ENCODE assay signal across 32 cellular contexts in genomic region chr16:23248261-23249194, GRCh38. TPM values are rescaled to one million over a fixed set of nuclear protein-coding genes. Genes with fewer than 3 reads are reported as not detected.
DNase-seq lines count a peak whose midpoint lies in the region; ATAC-seq, FAIRE-seq and TF ChIP-seq lines count a peak whose summit lies in the region.
"Had no signal": no experiment of that assay in that cellular context is flagged by ENCODE, and none has a peak within 500 bp of the region (broad histone marks: within the 10 kb centered on the region; RNA-seq: fewer than 3 reads in every experiment).

No MANE protein-coding gene starts in this region.

- H3K4me1 Mint-ChIP-seq in astrocyte (ENCODE audit: low read depth, unreplicated experiment): no peaks in the 10 kb centered on the region
- no peaks in the 10 kb centered on the region for H3K4me1 Mint-ChIP-seq in type B pancreatic cell (ENCODE audit: unreplicated experiment)
- H3K4me1 Mint-ChIP-seq: CD4-positive, CD25-positive, alpha-beta regulatory T cell; neural progenitor cell had no signal

- no peaks in the 10 kb centered on the region for H3K27me3 ChIP-seq in astrocyte (ENCODE audit: insufficient read depth, low read length)
- H3K27me3 ChIP-seq: neural progenitor cell, sigmoid colon, vagina had no signal

- DNase-seq in GM03348 (ENCODE audit: low spot score): peak; percentile 14
- DNase-seq in astrocyte (ENCODE audit: low read depth): peak; percentile 31
- DNase-seq in foreskin melanocyte: peak; percentile 58
- DNase-seq in stromal cell of bone marrow (ENCODE audit: low read depth): peak; percentile 72
- DNase-seq in left lobe of liver (ENCODE audit: low spot score): no peak
- no peak for DNase-seq in H54 (ENCODE audit: insufficient read length, low spot score)
- DNase-seq in RCC 7860 (ENCODE audit: low spot score): no peak
- no peak for DNase-seq in type B pancreatic cell (ENCODE audit: extremely low spot score, unreplicated experiment)
- DNase-seq: activated CD4-positive, alpha-beta T cell treated with anti-CD3 and anti-CD28 coated beads for 1 hour; activated CD8-positive, alpha-beta T cell treated with anti-CD3 and anti-CD28 coated beads, Interleukin-2, amount 10 ng/mL, durations not matched to agents 7 days and 5 days; anterior cingulate cortex; CD4-positive, CD25-positive, alpha-beta regulatory T cell; cerebellar nuclear complex; dorsolateral prefrontal cortex; KBM-7; kidney; NCI-H1417 treated with DMSO at 0.1 percent for 48 hours; NCI-H2081; NCI-H345; sigmoid colon; SK-N-SH; stimulated activated CD4-positive, alpha-beta T cell treated with anti-CD3 and anti-CD28 coated beads, Interleukin-15, amount 100 ng/mL, for 24 hours; stimulated activated naive CD4-positive, alpha-beta T cell; T-helper 2 cell had no signal

- no peaks in the 10 kb centered on the region for H3K36me3 ChIP-seq in astrocyte (ENCODE audit: insufficient read depth, low read length)
- H3K36me3 ChIP-seq: neural progenitor cell, sigmoid colon, vagina had no signal

- no peak overlapping the region for H3K27ac ChIP-seq in astrocyte (ENCODE audit: low read depth, low read length)
- H3K27ac ChIP-seq: dorsolateral prefrontal cortex, neural progenitor cell, RWPE1, sigmoid colon, vagina had no signal

- H3K27ac Mint-ChIP-seq in astrocyte (ENCODE audit: unreplicated experiment): no peak overlapping the region
- H3K27ac Mint-ChIP-seq in type B pancreatic cell: no peak overlapping the region
- H3K27ac Mint-ChIP-seq: activated CD8-positive, alpha-beta T cell treated with anti-CD3 and anti-CD28 coated beads, Interleukin-2, amount 10 ng/mL, durations not matched to agents 7 days and 5 days; activated naive CD4-positive, alpha-beta T cell treated with anti-CD3 and anti-CD28 coated beads, Interleukin-2, amount 50 U/mL, for 72 hours; CD4-positive, CD25-positive, alpha-beta regulatory T cell; neural progenitor cell had no signal

- no peaks in the 10 kb centered on the region for H3K79me2 ChIP-seq in astrocyte (ENCODE audit: insufficient read depth, low read length)

- H3K27me3 Mint-ChIP-seq in astrocyte (ENCODE audit: low read depth, unreplicated experiment) (no peaks in the 10 kb centered on the region), type B pancreatic cell (peaks cover 6% of the 10 kb centered on the region)

- H3K36me3 Mint-ChIP-seq in astrocyte (ENCODE audit: low read depth, unreplicated experiment): no peaks in the 10 kb centered on the region
- no peaks in the 10 kb centered on the region for H3K36me3 Mint-ChIP-seq in type B pancreatic cell
- H3K36me3 Mint-ChIP-seq: activated naive CD4-positive, alpha-beta T cell treated with anti-CD3 and anti-CD28 coated beads, Interleukin-2, amount 50 U/mL, for 72 hours; CD4-positive, CD25-positive, alpha-beta regulatory T cell; neural progenitor cell had no signal

- no peaks in the 10 kb centered on the region for H3K9me3 ChIP-seq in astrocyte (ENCODE audit: insufficient read depth, low read depth, low read length)
- H3K9me3 ChIP-seq: SK-N-SH, vagina had no signal

- FAIRE-seq in astrocyte (lab: Jason Lieb, UNC) (no peak), H54 (lab: Jason Lieb, UNC) (no peak), RCC 7860 (lab: Jason Lieb, UNC) (no peak)
- FAIRE-seq: GM19239, kidney had no signal

- peaks cover 5% of the 10 kb centered on the region for H3K9me3 Mint-ChIP-seq in astrocyte (ENCODE audit: unreplicated experiment)
- no peaks in the 10 kb centered on the region for H3K9me3 Mint-ChIP-seq in type B pancreatic cell

- no peak for ATAC-seq in left lobe of liver
- ATAC-seq: activated CD8-positive, alpha-beta T cell treated with anti-CD3 and anti-CD28 coated beads, Interleukin-2, amount 10 ng/mL, durations not matched to agents 7 days and 5 days; activated naive CD4-positive, alpha-beta T cell treated with anti-CD3 and anti-CD28 coated beads, Interleukin-2, amount 50 U/mL, for 72 hours; HCT116 had no signal

- no peak overlapping the region for H3K4me2 ChIP-seq in astrocyte (ENCODE audit: low read length)
- H3K4me2 ChIP-seq: neural progenitor cell, SK-N-SH had no signal

- TF ChIP-seq CTCF in astrocyte (IDR thresholded peaks at IDR 0.05; ENCODE audit: insufficient read depth, low read depth, low read length): no peak
- TF ChIP-seq CTCF in type B pancreatic cell (conservative IDR thresholded peaks at IDR 0.05): no peak

- no peaks in the 10 kb centered on the region for H4K20me1 ChIP-seq in astrocyte (ENCODE audit: insufficient read depth, low read length)

- no peak overlapping the region for H3K9ac ChIP-seq in astrocyte (ENCODE audit: low read length)
- H3K9ac ChIP-seq: neural progenitor cell, SK-N-SH had no signal

- H3K4me3 Mint-ChIP-seq in astrocyte (ENCODE audit: unreplicated experiment) (no peak overlapping the region), type B pancreatic cell (no peak overlapping the region)
- H3K4me3 Mint-ChIP-seq: activated CD8-positive, alpha-beta T cell treated with anti-CD3 and anti-CD28 coated beads, Interleukin-2, amount 10 ng/mL, durations not matched to agents 7 days and 5 days; CD4-positive, CD25-positive, alpha-beta regulatory T cell; neural progenitor cell had no signal

- H3K4me3 ChIP-seq in astrocyte (ENCODE audit: insufficient read depth, low read depth, low read length): no peak overlapping the region
- H3K4me3 ChIP-seq: dorsolateral prefrontal cortex, neural progenitor cell, sigmoid colon, vagina had no signal

- H3K4me1 ChIP-seq in astrocyte (ENCODE audit: insufficient read depth, low read length): no peaks in the 10 kb centered on the region
- H3K4me1 ChIP-seq: neural progenitor cell, sigmoid colon, vagina had no signal

- no peak overlapping the region for H2AFZ ChIP-seq in astrocyte (ENCODE audit: low read depth, low read length)
- H2AFZ ChIP-seq: neural progenitor cell had no signal

- TF ChIP-seq POLR2A in H54 (IDR thresholded peaks at IDR 0.05; ENCODE audit: low read depth, low read length): no peak

RNA-seq across cellular contexts. Expression of gene SCNN1B, which starts 53.6 kb away (rescaled TPM):
- not detected in 2 replicates for total RNA-seq in astrocyte
- 0.18 TPM for total RNA-seq in left lobe of liver
- 4.2 and 4.3 TPM in 2 replicates for total RNA-seq in type B pancreatic cell (ENCODE audit: low replicate concordance)
- total RNA-seq: activated CD8-positive, alpha-beta T cell treated with anti-CD3 and anti-CD28 coated beads, Interleukin-2, amount 10 ng/mL, durations not matched to agents 7 days and 5 days; activated naive CD4-positive, alpha-beta T cell treated with anti-CD3 and anti-CD28 coated beads, Interleukin-2, amount 50 U/mL, for 72 hours; CD4-positive, CD25-positive, alpha-beta regulatory T cell; fibroblast of lung; temporal lobe had no signal

Comparison
In these comparisons a context has a peak if more than half of its experiments do, and no peak if none do; other contexts are left out.
1. DNase-seq: peak in GM03348 (single experiment), astrocyte (single experiment), foreskin melanocyte (single experiment) and stromal cell of bone marrow (single experiment); none in left lobe of liver (single experiment), H54 (single experiment), RCC 7860 (single experiment) and type B pancreatic cell (single experiment).